ENCODE assay signal across 21 cellular contexts in genomic region chr22:34638128-34638527, GRCh38.
"Had no signal": no experiment of that assay in that cellular context is flagged by ENCODE, and none has a peak within 500 bp of the region (broad histone marks: within the 10 kb centered on the region; RNA-seq: fewer than 3 reads in every experiment).

No MANE protein-coding gene starts in this region.

- H3K9me3 ChIP-seq: colonic mucosa, esophagus squamous epithelium, gastrocnemius medialis, heart right ventricle, left lung, lower lobe of right lung, mucosa of descending colon had no signal

- H3K4me3 ChIP-seq: colonic mucosa, esophagus squamous epithelium, gastrocnemius medialis, heart right ventricle, left lung, lower lobe of right lung, mucosa of descending colon had no signal

- H3K27me3 ChIP-seq: colonic mucosa, gastrocnemius medialis had no signal

- H3K4me1 ChIP-seq: colonic mucosa, esophagus squamous epithelium, gastrocnemius medialis, heart right ventricle, left lung, lower lobe of right lung had no signal

- H3K27ac ChIP-seq: colonic mucosa, epithelial cell of prostate, esophagus squamous epithelium, gastrocnemius medialis, heart right ventricle, left lung, lower lobe of right lung had no signal

- DNase-seq: colonic mucosa; cortex of kidney; effector CD8-positive, alpha-beta T cell; effector memory CD8-positive, alpha-beta T cell; endodermal cell; erythroblast; esophagus squamous epithelium; foreskin fibroblast; foreskin melanocyte; gastrocnemius medialis; glutamatergic neuron; head of caudate nucleus; heart right ventricle; hippocampal formation; left cardiac atrium; left lung; left ventricle myocardium superior; lower lobe of right lung; mesenchymal stem cell; mucosa of descending colon had no signal

- H3K36me3 ChIP-seq: colonic mucosa, esophagus squamous epithelium, gastrocnemius medialis, heart right ventricle, left lung, lower lobe of right lung had no signal
